ENCODE assay signal across 17 cellular contexts in genomic region chr7:138515001-138515528, GRCh38. TPM values are rescaled to one million over a fixed set of nuclear protein-coding genes. Genes with fewer than 3 reads are reported as not detected.
DNase-seq lines count a peak whose midpoint lies in the region; ATAC-seq and TF ChIP-seq lines count a peak whose summit lies in the region.
"Had no signal": no experiment of that assay in that cellular context is flagged by ENCODE, and none has a peak within 500 bp of the region (broad histone marks: within the 10 kb centered on the region; RNA-seq: fewer than 3 reads in every experiment).

No MANE protein-coding gene starts in this region.

- H3K27me3 Mint-ChIP-seq in naive B cell, result no peaks in the 10 kb centered on the region
- H3K27me3 Mint-ChIP-seq: activated T-cell treated with anti-CD3 and anti-CD28 coated beads, Interleukin-2, amount 50 U/mL, for 24 hours; stimulated activated naive CD8-positive, alpha-beta T cell treated with anti-CD3 and anti-CD28 coated beads, Interleukin-15, amount 100 ng/mL, for 72 hours had no signal

- peak; percentile 71 for DNase-seq in NB4 (ENCODE audit: low read depth)
- DNase-seq in naive B cell, result no peak
- no peak for DNase-seq in COR-L47 (lab: John Stamatoyannopoulos, UW)
- DNase-seq in UCSD-AML1 (lab: John Stamatoyannopoulos, UW; ENCODE audit: unreplicated experiment), result no peak
- DNase-seq: activated T-cell treated with anti-CD3 and anti-CD28 coated beads, Interleukin-2, amount 50 U/mL, for 24 hours; Calu3; H7; hypothalamus; NCI-H1436 treated with DMSO at 0.1 percent for 48 hours; ovary; PC-9; stimulated activated CD4-positive, alpha-beta T cell treated with anti-CD3 and anti-CD28 coated beads, Interleukin-1b, Interleukin-23, amount 100 ng/mL, for 48 hours; stimulated activated naive CD8-positive, alpha-beta T cell treated with anti-CD3 and anti-CD28 coated beads, Interleukin-15, amount 100 ng/mL, for 72 hours; WERI-Rb-1 had no signal

- no peak overlapping the region for H3K4me3 Mint-ChIP-seq in naive B cell
- H3K4me3 Mint-ChIP-seq: activated T-cell treated with anti-CD3 and anti-CD28 coated beads, Interleukin-2, amount 50 U/mL, for 24 hours; stimulated activated naive CD8-positive, alpha-beta T cell treated with anti-CD3 and anti-CD28 coated beads, Interleukin-15, amount 100 ng/mL, for 72 hours had no signal

- TF ChIP-seq CTCF in NB4 (IDR thresholded peaks at IDR 0.05; ENCODE audit: low read depth, low read length), result no peak

- no peak for TF ChIP-seq POLR2A in NB4 (IDR thresholded peaks at IDR 0.05; ENCODE audit: extremely low read depth, insufficient read length)

- peak overlapping the region in 2 of 6 donors; percentile 17 to 69 for H3K27ac Mint-ChIP-seq in naive B cell
- H3K27ac Mint-ChIP-seq: activated T-cell treated with anti-CD3 and anti-CD28 coated beads, Interleukin-2, amount 50 U/mL, for 24 hours; stimulated activated naive CD8-positive, alpha-beta T cell treated with anti-CD3 and anti-CD28 coated beads, Interleukin-15, amount 100 ng/mL, for 72 hours had no signal

- no peak overlapping the region for H3K4me3 ChIP-seq in NB4 (ENCODE audit: low read depth, low read length)
- H3K4me3 ChIP-seq: ovary, PC-9 had no signal

- H3K4me1 Mint-ChIP-seq in naive B cell, result peaks cover 8 to 29% (median 18%) of the 10 kb centered on the region in 3 donors
- H3K4me1 Mint-ChIP-seq: stimulated activated naive CD8-positive, alpha-beta T cell treated with anti-CD3 and anti-CD28 coated beads, Interleukin-15, amount 100 ng/mL, for 72 hours had no signal

- H3K9me3 Mint-ChIP-seq in naive B cell, result peaks cover 0 to 17% (median 5%) of the 10 kb centered on the region in 7 donors

- peaks cover 25 to 39% of the 10 kb centered on the region in 2 donors for H3K36me3 Mint-ChIP-seq in naive B cell

- peak; percentile 72 for ATAC-seq in GM18907 (IDR thresholded peaks at IDR 0.05; ENCODE audit: unreplicated experiment)
- peak; percentile 54 for ATAC-seq in HG02763 (IDR thresholded peaks at IDR 0.05; ENCODE audit: unreplicated experiment)
- peak; percentile 56 to 68 for ATAC-seq in naive B cell (ENCODE audit: low read depth in 2 of 2)
- no peak for ATAC-seq in esophagus mucosa
- ATAC-seq: stimulated activated naive CD8-positive, alpha-beta T cell treated with anti-CD3 and anti-CD28 coated beads, Interleukin-15, amount 100 ng/mL, for 72 hours had no signal

RNA-seq across cellular contexts. Expression of gene TRIM24, which starts 55.0 kb away (rescaled TPM):
- polyA plus RNA-seq in naive B cell (ENCODE audit: low read depth in 6 of 6), result 10 to 100 TPM in 1 of 6 donors, 1 to 10 TPM in 5; 4.8 to 10.3 (median 6.3) TPM
- 9.2 TPM for total RNA-seq in esophagus mucosa
